In genomic region chr4:150960818-150961217, GRCh38 we compare ENCODE assay signal across 8 cellular contexts. TPM values are rescaled to one million over a fixed set of nuclear protein-coding genes. Genes with fewer than 3 reads are reported as not detected.
DNase-seq lines count a peak whose midpoint lies in the region; ATAC-seq and TF ChIP-seq lines count a peak whose summit lies in the region.

No MANE protein-coding gene starts in this region.

- WGBS in aorta, 2 donors = 92 to 97% methylated on average over 2 of the region's 2 CpGs

- DNase-seq in COLO829 (ENCODE audit: low spot score) (peak; percentile 13), HCEC 1CT (peak; percentile 9), RWPE2 (ENCODE audit: low spot score) (no peak), dorsolateral prefrontal cortex (no peak), retinal pigment epithelial cell (ENCODE audit: low read depth) (no peak), NCI-H1930 (lab: John Stamatoyannopoulos, UW) (no peak), aorta (no peak)

- ATAC-seq in RWPE2 (ENCODE audit: low read depth) (peak; percentile 35; the same call in 1 of the 3 replicates), GM21528 (IDR thresholded peaks at IDR 0.05; ENCODE audit: low FRiP score, unreplicated experiment) (no peak), aorta (ENCODE audit: low FRiP score) (no peak)

- H3K9me3 ChIP-seq in RWPE2 (ENCODE audit: severe bottlenecking) (peaks cover 6% of the 10 kb centered on the region), aorta (ENCODE audit: control insufficient read depth, low read length) (no peaks in the 10 kb centered on the region)

- H3K27me3 ChIP-seq in RWPE2 (ENCODE audit: insufficient read depth, poor library complexity, severe bottlenecking) = no peaks in the 10 kb centered on the region
- no peaks in the 10 kb centered on the region for H3K27me3 ChIP-seq in dorsolateral prefrontal cortex
- no peaks in the 10 kb centered on the region for H3K27me3 ChIP-seq in aorta (ENCODE audit: control insufficient read depth in 1 of 2, insufficient read depth in 2 of 2, low read length in 1 of 2)

- no peaks in the 10 kb centered on the region for H3K4me1 ChIP-seq in RWPE2 (ENCODE audit: insufficient read depth, poor library complexity, severe bottlenecking)
- H3K4me1 ChIP-seq in aorta (ENCODE audit: control insufficient read depth in 1 of 2, insufficient read depth in 2 of 2, low read length in 2 of 2) = no peaks in the 10 kb centered on the region

- intact Hi-C loops in dorsolateral prefrontal cortex (cut with DNase I) = no loop called here
- intact Hi-C loops in aorta (cut with DNase I) = no loop called here

- peaks cover 8% of the 10 kb centered on the region; the same call in 1 of the 2 replicates for H3K36me3 ChIP-seq in RWPE2 (ENCODE audit: low read depth)
- no peaks in the 10 kb centered on the region for H3K36me3 ChIP-seq in aorta (ENCODE audit: control insufficient read depth in 1 of 2, insufficient read depth in 2 of 2, low read length in 1 of 2)

- H3K4me3 ChIP-seq in RWPE2 (ENCODE audit: severe bottlenecking) = no peak overlapping the region
- H3K4me3 ChIP-seq in dorsolateral prefrontal cortex = no peak overlapping the region
- H3K4me3 ChIP-seq in retinal pigment epithelial cell (ENCODE audit: low read length) = no peak overlapping the region
- H3K4me3 ChIP-seq in aorta (ENCODE audit: low read length in 2 of 2) = no peak overlapping the region

- no peak overlapping the region for H3K27ac ChIP-seq in RWPE2 (ENCODE audit: poor library complexity, severe bottlenecking)
- no peak overlapping the region for H3K27ac ChIP-seq in dorsolateral prefrontal cortex
- no peak overlapping the region for H3K27ac ChIP-seq in aorta (ENCODE audit: low read depth in 1 of 2, low read length in 2 of 2)

- peak; percentile 19 for TF ChIP-seq CTCF in RWPE2 (IDR thresholded peaks at IDR 0.05; ENCODE audit: poor library complexity, severe bottlenecking)
- peak in 31 of 56 donors; percentile 11 to 47 (median 24) for TF ChIP-seq CTCF in dorsolateral prefrontal cortex (IDR thresholded peaks at IDR 0.05 in 54 of 56, conservative IDR thresholded peaks at IDR 0.05 in 2 of 56; ENCODE audit: low read depth in 1 of 56, partially characterized antibody in 56 of 56)
- TF ChIP-seq CTCF in retinal pigment epithelial cell (conservative IDR thresholded peaks at IDR 0.05; ENCODE audit: low read depth, low read length) = peak; percentile 56

RNA-seq across cellular contexts. Expression of gene LRBA, which starts 54.3 kb away (rescaled TPM):
- total RNA-seq in dorsolateral prefrontal cortex (10 to 100 TPM; 23.5 to 43.2 (median 31.9) TPM), aorta (10 to 100 TPM; 24.0 to 34.5 TPM)
- 1 to 10 TPM; 4.8 to 6.8 TPM for polyA plus RNA-seq in aorta

Comparison
In these comparisons a context has a peak if more than half of its experiments do, and no peak if none do; other contexts are left out.
1. DNase-seq: peak in COLO829 (single experiment) and HCEC 1CT (single experiment); none in RWPE2 (single experiment), dorsolateral prefrontal cortex (0 of 10), retinal pigment epithelial cell (single experiment), NCI-H1930 (0 of 2) and aorta (0 of 2).
2. Peak in every context shown above with its lines, with median percentiles within 50 percentile points of each other: CTCF ChIP-seq.